In genomic region chr10:96902762-96903358, GRCh38 we compare ENCODE assay signal across 1 cellular context.
A peak's percentile ranks its signal among the peaks of the same experiment; 100 is the strongest.
TF ChIP-seq lines count a peak whose summit lies in the region.

No MANE protein-coding gene starts in this region.

TF ChIP-seq in HEK293, 187 proteins besides CTCF, POLR2A, EP300 and RAD21 (continued from another document):
- TF ChIP-seq PRDM6 (tag by site-specific recombination; IDR thresholded peaks at IDR 0.05) = 0 out of 2 replicates have a peak, but pooled peaks have one; percentile 3
- no peak for TF ChIP-seq REST (tag by site-specific recombination; IDR thresholded peaks at IDR 0.05)
- peak; percentile 52; the same call in 1 of the 2 replicates for TF ChIP-seq SCRT1 (tag by site-specific recombination; IDR thresholded peaks at IDR 0.05; ENCODE audit: borderline replicate concordance)
- no peak for TF ChIP-seq KLF1 (tag by site-specific recombination; IDR thresholded peaks at IDR 0.05)
- TF ChIP-seq SCRT2 (tag by site-specific recombination; IDR thresholded peaks at IDR 0.05) = peak; percentile 91
- TF ChIP-seq ZNF112 (tag by site-specific recombination; IDR thresholded peaks at IDR 0.05) = no peak
- no peak for TF ChIP-seq ZNF518A (tag by site-specific recombination; conservative IDR thresholded peaks at IDR 0.05; ENCODE audit: low read depth)
- no peak for TF ChIP-seq ZNF157 (tag by site-specific recombination; IDR thresholded peaks at IDR 0.05)
- no peak for TF ChIP-seq ZSCAN16 (tag by site-specific recombination; IDR thresholded peaks at IDR 0.05)
- TF ChIP-seq ZNF624 (tag by site-specific recombination; IDR thresholded peaks at IDR 0.05) = no peak
- TF ChIP-seq ZNF792 (tag by site-specific recombination; IDR thresholded peaks at IDR 0.05) = no peak
- TF ChIP-seq ZNF549 (tag by site-specific recombination; IDR thresholded peaks at IDR 0.05) = no peak
- TF ChIP-seq ZNF174 (tag by site-specific recombination; IDR thresholded peaks at IDR 0.05) = no peak
- peak; percentile 38; the same call in 1 of the 2 replicates for TF ChIP-seq ZNF664 (tag by site-specific recombination; IDR thresholded peaks at IDR 0.05)
- TF ChIP-seq ZNF600 (tag by site-specific recombination; IDR thresholded peaks at IDR 0.05) = no peak
- no peak for TF ChIP-seq ZNF514 (tag by site-specific recombination; IDR thresholded peaks at IDR 0.05)
- no peak for TF ChIP-seq ZBTB49 (tag by site-specific recombination; IDR thresholded peaks at IDR 0.05; ENCODE audit: low read depth)
- no peak for TF ChIP-seq ZNF18 (tag by site-specific recombination; IDR thresholded peaks at IDR 0.05)
- no peak for TF ChIP-seq ZNF658 (tag by site-specific recombination; IDR thresholded peaks at IDR 0.05)
- no peak for TF ChIP-seq YY2 (tag by site-specific recombination; IDR thresholded peaks at IDR 0.05)
- TF ChIP-seq ZBTB7A (tag by site-specific recombination; IDR thresholded peaks at IDR 0.05; ENCODE audit: low read depth) = no peak
- no peak for TF ChIP-seq ZNF704 (tag by site-specific recombination; IDR thresholded peaks at IDR 0.05)
